2 cellular contexts compared by ENCODE assay signal in genomic region chr4:20252656-20253271, GRCh38.
TF ChIP-seq lines count a peak whose summit lies in the region.

No MANE protein-coding gene starts in this region.

TF ChIP-seq in liver, 16 proteins besides CTCF, POLR2A, EP300 and RAD21 (continued from another document):
- no peak for TF ChIP-seq ZBTB33 (IDR thresholded peaks at IDR 0.05)
- peak; percentile 81 for TF ChIP-seq NR2F2 (IDR thresholded peaks at IDR 0.05)
- TF ChIP-seq, protein P1, sequence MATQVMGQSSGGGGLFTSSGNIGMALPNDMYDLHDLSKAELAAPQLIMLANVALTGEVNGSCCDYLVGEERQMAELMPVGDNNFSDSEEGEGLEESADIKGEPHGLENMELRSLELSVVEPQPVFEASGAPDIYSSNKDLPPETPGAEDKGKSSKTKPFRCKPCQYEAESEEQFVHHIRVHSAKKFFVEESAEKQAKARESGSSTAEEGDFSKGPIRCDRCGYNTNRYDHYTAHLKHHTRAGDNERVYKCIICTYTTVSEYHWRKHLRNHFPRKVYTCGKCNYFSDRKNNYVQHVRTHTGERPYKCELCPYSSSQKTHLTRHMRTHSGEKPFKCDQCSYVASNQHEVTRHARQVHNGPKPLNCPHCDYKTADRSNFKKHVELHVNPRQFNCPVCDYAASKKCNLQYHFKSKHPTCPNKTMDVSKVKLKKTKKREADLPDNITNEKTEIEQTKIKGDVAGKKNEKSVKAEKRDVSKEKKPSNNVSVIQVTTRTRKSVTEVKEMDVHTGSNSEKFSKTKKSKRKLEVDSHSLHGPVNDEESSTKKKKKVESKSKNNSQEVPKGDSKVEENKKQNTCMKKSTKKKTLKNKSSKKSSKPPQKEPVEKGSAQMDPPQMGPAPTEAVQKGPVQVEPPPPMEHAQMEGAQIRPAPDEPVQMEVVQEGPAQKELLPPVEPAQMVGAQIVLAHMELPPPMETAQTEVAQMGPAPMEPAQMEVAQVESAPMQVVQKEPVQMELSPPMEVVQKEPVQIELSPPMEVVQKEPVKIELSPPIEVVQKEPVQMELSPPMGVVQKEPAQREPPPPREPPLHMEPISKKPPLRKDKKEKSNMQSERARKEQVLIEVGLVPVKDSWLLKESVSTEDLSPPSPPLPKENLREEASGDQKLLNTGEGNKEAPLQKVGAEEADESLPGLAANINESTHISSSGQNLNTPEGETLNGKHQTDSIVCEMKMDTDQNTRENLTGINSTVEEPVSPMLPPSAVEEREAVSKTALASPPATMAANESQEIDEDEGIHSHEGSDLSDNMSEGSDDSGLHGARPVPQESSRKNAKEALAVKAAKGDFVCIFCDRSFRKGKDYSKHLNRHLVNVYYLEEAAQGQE (IDR thresholded peaks at IDR 0.05), result no peak
- TF ChIP-seq RXRA (IDR thresholded peaks at IDR 0.05), result no peak
- no peak for TF ChIP-seq ATF3 (IDR thresholded peaks at IDR 0.05)
- TF ChIP-seq FOXA1 (IDR thresholded peaks at IDR 0.05), result no peak
TF ChIP-seq in liver: peak in this region for 1.

TF ChIP-seq in HepG2, 621 proteins besides CTCF, POLR2A, EP300 and RAD21 (continued from another document):
- TF ChIP-seq CAMTA2 (CRISPR knock-in tag; IDR thresholded peaks at IDR 0.05; ENCODE audit: borderline replicate concordance) (no peak), POGZ (CRISPR knock-in tag; IDR thresholded peaks at IDR 0.05) (no peak), ZMAT3 (CRISPR knock-in tag; conservative IDR thresholded peaks at IDR 0.05) (no peak), NPAS2 (CRISPR knock-in tag; IDR thresholded peaks at IDR 0.05; ENCODE audit: borderline replicate concordance) (no peak), DZIP1 (CRISPR knock-in tag; IDR thresholded peaks at IDR 0.05) (no peak), ASH2L (IDR thresholded peaks at IDR 0.05; ENCODE audit: insufficient read length, low read depth, low read length) (no peak), ZNF572 (CRISPR knock-in tag; IDR thresholded peaks at IDR 0.05) (no peak), REL (CRISPR knock-in tag; conservative IDR thresholded peaks at IDR 0.05) (no peak), ZNF232 (CRISPR knock-in tag; IDR thresholded peaks at IDR 0.05; ENCODE audit: borderline replicate concordance) (no peak)
- TF ChIP-seq, protein P2, sequence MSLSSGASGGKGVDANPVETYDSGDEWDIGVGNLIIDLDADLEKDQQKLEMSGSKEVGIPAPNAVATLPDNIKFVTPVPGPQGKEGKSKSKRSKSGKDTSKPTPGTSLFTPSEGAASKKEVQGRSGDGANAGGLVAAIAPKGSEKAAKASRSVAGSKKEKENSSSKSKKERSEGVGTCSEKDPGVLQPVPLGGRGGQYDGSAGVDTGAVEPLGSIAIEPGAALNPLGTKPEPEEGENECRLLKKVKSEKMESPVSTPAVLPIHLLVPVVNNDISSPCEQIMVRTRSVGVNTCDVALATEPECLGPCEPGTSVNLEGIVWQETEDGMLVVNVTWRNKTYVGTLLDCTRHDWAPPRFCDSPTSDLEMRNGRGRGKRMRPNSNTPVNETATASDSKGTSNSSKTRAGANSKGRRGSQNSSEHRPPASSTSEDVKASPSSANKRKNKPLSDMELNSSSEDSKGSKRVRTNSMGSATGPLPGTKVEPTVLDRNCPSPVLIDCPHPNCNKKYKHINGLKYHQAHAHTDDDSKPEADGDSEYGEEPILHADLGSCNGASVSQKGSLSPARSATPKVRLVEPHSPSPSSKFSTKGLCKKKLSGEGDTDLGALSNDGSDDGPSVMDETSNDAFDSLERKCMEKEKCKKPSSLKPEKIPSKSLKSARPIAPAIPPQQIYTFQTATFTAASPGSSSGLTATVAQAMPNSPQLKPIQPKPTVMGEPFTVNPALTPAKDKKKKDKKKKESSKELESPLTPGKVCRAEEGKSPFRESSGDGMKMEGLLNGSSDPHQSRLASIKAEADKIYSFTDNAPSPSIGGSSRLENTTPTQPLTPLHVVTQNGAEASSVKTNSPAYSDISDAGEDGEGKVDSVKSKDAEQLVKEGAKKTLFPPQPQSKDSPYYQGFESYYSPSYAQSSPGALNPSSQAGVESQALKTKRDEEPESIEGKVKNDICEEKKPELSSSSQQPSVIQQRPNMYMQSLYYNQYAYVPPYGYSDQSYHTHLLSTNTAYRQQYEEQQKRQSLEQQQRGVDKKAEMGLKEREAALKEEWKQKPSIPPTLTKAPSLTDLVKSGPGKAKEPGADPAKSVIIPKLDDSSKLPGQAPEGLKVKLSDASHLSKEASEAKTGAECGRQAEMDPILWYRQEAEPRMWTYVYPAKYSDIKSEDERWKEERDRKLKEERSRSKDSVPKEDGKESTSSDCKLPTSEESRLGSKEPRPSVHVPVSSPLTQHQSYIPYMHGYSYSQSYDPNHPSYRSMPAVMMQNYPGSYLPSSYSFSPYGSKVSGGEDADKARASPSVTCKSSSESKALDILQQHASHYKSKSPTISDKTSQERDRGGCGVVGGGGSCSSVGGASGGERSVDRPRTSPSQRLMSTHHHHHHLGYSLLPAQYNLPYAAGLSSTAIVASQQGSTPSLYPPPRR (CRISPR knock-in tag; IDR thresholded peaks at IDR 0.05; ENCODE audit: borderline replicate concordance), result no peak
